In the genomic region with DNA sequence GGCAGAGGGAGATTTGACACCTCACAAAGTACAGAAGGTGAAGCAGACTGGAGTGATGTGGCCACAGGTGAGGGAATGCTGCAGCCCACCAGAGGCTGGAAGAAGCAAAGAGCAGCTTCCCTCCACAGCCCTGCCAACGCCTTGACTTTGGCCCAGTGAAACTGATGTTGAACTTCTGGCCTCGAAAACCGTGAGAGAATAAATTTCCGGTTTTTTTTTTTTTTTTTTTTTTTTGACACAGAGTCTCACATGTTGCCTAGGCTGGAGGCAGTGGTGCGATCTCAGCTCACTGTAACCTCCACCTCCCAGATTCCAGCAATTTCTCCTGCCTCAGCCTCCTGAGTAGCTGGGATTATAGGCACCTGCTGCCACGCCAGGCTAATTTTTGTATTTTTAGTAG, we compare ENCODE assay signal across 25 cellular contexts.
"Had no signal": no experiment of that assay in that cellular context is flagged by ENCODE, and none has a peak within 500 bp of the region (broad histone marks: within the 10 kb centered on the region; RNA-seq: fewer than 3 reads in every experiment).

No MANE protein-coding gene starts in this region.

- H3K27ac ChIP-seq: Peyer's patch, RWPE1, SJSA1 had no signal

- H3K27me3 ChIP-seq: Peyer's patch, SJSA1 had no signal

- H3K9me3 ChIP-seq: Peyer's patch, SJSA1 had no signal

- ATAC-seq: activated CD8-positive, alpha-beta memory T cell treated with anti-CD3 and anti-CD28 coated beads, Interleukin-2, amount 10 ng/mL, durations not matched to agents 7 days and 5 days; activated naive CD4-positive, alpha-beta T cell treated with anti-CD3 and anti-CD28 coated beads, Interleukin-2, amount 50 U/mL, for 72 hours; SK-N-SH treated with all-trans-retinoic acid at 6 μM for 48 hours had no signal

- H3K36me3 ChIP-seq: Peyer's patch, SJSA1 had no signal

- H3K4me3 ChIP-seq: Peyer's patch, SJSA1 had no signal

- DNase-seq: activated CD4-positive, alpha-beta T cell treated with anti-CD3 and anti-CD28 coated beads for 48 hours; activated CD4-positive, alpha-beta T cell treated with anti-CD3 and anti-CD28 coated beads, Interleukin-2, amount 50 U/mL, for 48 hours; activated CD4-positive, CD25-positive, alpha-beta regulatory T cell treated with anti-CD3 and anti-CD28 coated beads, Interleukin-2, amount 50 U/mL, for 72 hours; activated CD8-positive, alpha-beta memory T cell treated with anti-CD3 and anti-CD28 coated beads, Interleukin-2, amount 10 ng/mL, durations not matched to agents 7 days and 5 days; activated effector memory CD4-positive, alpha-beta T cell treated with Interleukin-2 at 50 U/mL for 16 hours; activated naive CD4-positive, alpha-beta T cell treated with Interleukin-2 at 50 U/mL for 16 hours; activated T-cell treated with anti-CD3 and anti-CD28 coated beads, Interleukin-2, amount 50 U/mL, for 24 hours; amygdala; Kasumi-1; KBM-7; NCI-H1092 treated with DMSO at 0.1 percent for 48 hours; NCI-H1417 treated with DMSO at 0.1 percent for 48 hours; NCI-H1694 treated with DMSO at 0.1 percent for 48 hours; NCI-H2029 treated with DMSO at 0.1 percent for 48 hours; NCI-H345; NCI-H510A; NCI-H526 treated with DMSO at 0.1 percent for 48 hours; NK-92 treated with Interleukin-12 subunit alpha and Interleukin-12 subunit beta, amount 100 ng/mL, for 24 hours; Right ventricle myocardium superior; SW 1271 had no signal
